16 cellular contexts compared by ENCODE assay signal in genomic region chr2:47002031-47002430, GRCh38.
DNase-seq lines count a peak whose midpoint lies in the region; ATAC-seq and TF ChIP-seq lines count a peak whose summit lies in the region.
"Had no signal": no experiment of that assay in that cellular context is flagged by ENCODE, and none has a peak within 500 bp of the region (broad histone marks: within the 10 kb centered on the region; RNA-seq: fewer than 3 reads in every experiment).

No MANE protein-coding gene starts in this region.

- H3K9me3 Mint-ChIP-seq in nephron progenitor cell, result no peaks in the 10 kb centered on the region
- H3K9me3 Mint-ChIP-seq: naive thymus-derived CD4-positive, alpha-beta T cell had no signal

- H3K36me3 Mint-ChIP-seq in nephron progenitor cell (ENCODE audit: low read depth), result no peaks in the 10 kb centered on the region

- TF ChIP-seq POLR2A in transverse colon (IDR thresholded peaks at IDR 0.05), result no peak

- H3K27me3 Mint-ChIP-seq in nephron progenitor cell (ENCODE audit: low read depth, poor library complexity), result peaks cover 15% of the 10 kb centered on the region
- H3K27me3 Mint-ChIP-seq: naive thymus-derived CD4-positive, alpha-beta T cell had no signal

- H3K4me1 ChIP-seq in right cardiac atrium (ENCODE audit: control insufficient read depth, insufficient read depth, low read length), result peaks cover 17% of the 10 kb centered on the region
- peaks cover 3 to 30% (median 16%) of the 10 kb centered on the region in 4 donors for H3K4me1 ChIP-seq in transverse colon

- no peaks in the 10 kb centered on the region for H3K36me3 ChIP-seq in transverse colon
- H3K36me3 ChIP-seq: uterus had no signal

- no peak for TF ChIP-seq EP300 in transverse colon (IDR thresholded peaks at IDR 0.05; ENCODE audit: low read depth)

- H3K4me3 ChIP-seq in right cardiac atrium (ENCODE audit: low read length) (no peak overlapping the region), coronary artery (no peak overlapping the region), transverse colon (no peak overlapping the region)
- H3K4me3 ChIP-seq: uterus had no signal

- intact Hi-C loops in right cardiac atrium (cut with DNase I) (no loop called here), Right ventricle myocardium superior (cut with DNase I) (no loop called here), transverse colon (cut with DNase I; ENCODE audit: low total_unique reads) (no loop called here)

- DNase-seq in right cardiac atrium (peak in 1 of 3 donors; percentile 21), Right ventricle myocardium superior (no peak), coronary artery (ENCODE audit: low spot score) (no peak), nephron progenitor cell (no peak), transverse colon (no peak), NCI-H1930 (lab: John Stamatoyannopoulos, UW) (no peak), GM20000 (ENCODE audit: low spot score) (no peak)
- DNase-seq: activated CD4-positive, CD25-positive, alpha-beta regulatory T cell; cortex of kidney; Kasumi-1; naive thymus-derived CD4-positive, alpha-beta T cell; NCI-H187; stimulated activated CD4-positive, alpha-beta T cell treated with anti-CD3 and anti-CD28 coated beads, Interleukin-1b, Interleukin-23, amount 100 ng/mL, for 48 hours; uterus had no signal

- no peaks in the 10 kb centered on the region for H3K27me3 ChIP-seq in right cardiac atrium (ENCODE audit: control insufficient read depth, insufficient read depth)
- no peaks in the 10 kb centered on the region for H3K27me3 ChIP-seq in transverse colon
- H3K27me3 ChIP-seq: uterus had no signal

- H3K9me3 ChIP-seq in right cardiac atrium (ENCODE audit: control insufficient read depth, low read length) (no peaks in the 10 kb centered on the region), transverse colon (no peaks in the 10 kb centered on the region)
- H3K9me3 ChIP-seq: uterus had no signal

- ATAC-seq in right cardiac atrium (no peak), Right ventricle myocardium superior (ENCODE audit: poor library complexity) (no peak), GM18519 (IDR thresholded peaks at IDR 0.05; ENCODE audit: low FRiP score, unreplicated experiment) (no peak)

- no peak for TF ChIP-seq CTCF in coronary artery (IDR thresholded peaks at IDR 0.05)
- no peak for TF ChIP-seq CTCF in nephron progenitor cell (IDR thresholded peaks at IDR 0.05)
- TF ChIP-seq CTCF in transverse colon (IDR thresholded peaks at IDR 0.05), result no peak
- no peak for TF ChIP-seq CTCF in GM20000 (IDR thresholded peaks at IDR 0.05; ENCODE audit: extremely low read depth, missing control alignments)

- no peak overlapping the region for H3K4me3 Mint-ChIP-seq in nephron progenitor cell
- H3K4me3 Mint-ChIP-seq: naive thymus-derived CD4-positive, alpha-beta T cell had no signal

- 75% methylated on average over 5 of the region's 5 CpGs for whole genome bisulfite sequencing in right cardiac atrium
- 60 to 75% methylated on average over 5 of the region's 5 CpGs for WGBS in transverse colon (ENCODE audit: low coverage in 1 of 2), 2 donors

- H3K27ac Mint-ChIP-seq in nephron progenitor cell, result peak overlapping the region; percentile 81

- H3K27ac ChIP-seq in right cardiac atrium (ENCODE audit: low read length) (peak overlapping the region; percentile 20), coronary artery (peak overlapping the region; percentile 53 to 85), transverse colon (peak overlapping the region; percentile 50 to 86 (median 58))
- H3K27ac ChIP-seq: HL-60, uterus had no signal

- H3K4me1 Mint-ChIP-seq in nephron progenitor cell, result peaks cover 51% of the 10 kb centered on the region

- in situ Hi-C loops in transverse colon (cut with MboI; ENCODE audit: low pct_ligation_motif_present in 1 of 4, low pct_unique_long_range_greater_than_20kb in 1 of 4, low sequenced_read_pairs in 3 of 4), result loop anchor here in 1 of 4 donors (25.0 kb wide), 1 partner anchor 160 kb away; the partner anchor contains the start of gene STPG4
